21 cellular contexts compared by ENCODE assay signal in genomic region chr16:68985268-68985667, GRCh38.
A peak's percentile ranks its signal among the peaks of the same experiment; 100 is the strongest.
DNase-seq lines count a peak whose midpoint lies in the region; ATAC-seq and TF ChIP-seq lines count a peak whose summit lies in the region.
"Had no signal": no experiment of that assay in that cellular context is flagged by ENCODE, and none has a peak within 500 bp of the region (broad histone marks: within the 10 kb centered on the region; RNA-seq: fewer than 3 reads in every experiment).

No MANE protein-coding gene starts in this region.

- peaks cover 4% of the 10 kb centered on the region for H3K36me3 Mint-ChIP-seq in natural killer cell treated with Interleukin-12 subunit alpha and Interleukin-12 subunit beta and Interleukin-15 and Interleukin-18, amount 100 ng/mL, for 72 hours

- H3K9me3 Mint-ChIP-seq in natural killer cell treated with Interleukin-12 subunit alpha and Interleukin-12 subunit beta and Interleukin-15 and Interleukin-18, amount 100 ng/mL, for 72 hours = no peaks in the 10 kb centered on the region
- H3K9me3 Mint-ChIP-seq: CD14-positive monocyte, H9 had no signal

- no peaks in the 10 kb centered on the region for H4K20me1 ChIP-seq in SK-N-SH (ENCODE audit: insufficient read depth)

- CTCF ChIA-PET in SK-N-SH (lab: Yijun Ruan, JAX) = interaction anchor here (0.9 to 1.4 kb wide), 5 partner anchors 12 to 138 kb away, joined by 3 to 5 read pairs (median 3); no protein-coding TSS in a partner anchor

- POLR2A ChIA-PET in SK-N-SH (lab: Yijun Ruan, JAX) = no interaction called here

- 0 out of 3 replicates have a peak, but pooled peaks have one; percentile 18 for ATAC-seq in SK-N-SH treated with all-trans-retinoic acid at 6 μM for 48 hours
- ATAC-seq in HG02571 (IDR thresholded peaks at IDR 0.05; ENCODE audit: unreplicated experiment) = no peak
- ATAC-seq in natural killer cell treated with Interleukin-12 subunit alpha and Interleukin-12 subunit beta and Interleukin-15 and Interleukin-18, amount 100 ng/mL, for 72 hours = no peak

- H3K4me1 ChIP-seq in SK-N-SH (ENCODE audit: control insufficient read depth in 1 of 2, insufficient read depth in 2 of 2, low read depth in 1 of 2, low read length in 1 of 2) (0 out of 4 replicates have a peak, but pooled peaks cover 0 to 5% of the 10 kb centered on the region in 2 experiments), breast epithelium (no peaks in the 10 kb centered on the region)

- no peak overlapping the region for H3K4me3 Mint-ChIP-seq in natural killer cell treated with Interleukin-12 subunit alpha and Interleukin-12 subunit beta and Interleukin-15 and Interleukin-18, amount 100 ng/mL, for 72 hours
- H3K4me3 Mint-ChIP-seq: CD14-positive monocyte, H9 had no signal

- no peaks in the 10 kb centered on the region for H3K79me2 ChIP-seq in SK-N-SH (ENCODE audit: insufficient read depth)

- DNase-seq in SK-N-SH (no peak), breast epithelium (ENCODE audit: low spot score in 2 of 2) (no peak), fibroblast of mammary gland (ENCODE audit: low read depth) (peak; percentile 24), cerebellar cortex (ENCODE audit: low spot score) (no peak)
- DNase-seq in activated CD4-positive, alpha-beta T cell treated with anti-CD3 and anti-CD28 coated beads, Interleukin-2, amount 50 U/mL, for 48 hours = no peak
- no peak for DNase-seq in natural killer cell treated with Interleukin-12 subunit alpha and Interleukin-12 subunit beta and Interleukin-15 and Interleukin-18, amount 100 ng/mL, for 72 hours (ENCODE audit: low spot score)
- DNase-seq: AML-193, DMS 273 treated with DMSO at 0.1 percent for 48 hours, DND-41, GDM1, H9, KBM-7, NCI-H1105 treated with DMSO at 0.1 percent for 48 hours, NCI-H1694 treated with DMSO at 0.1 percent for 48 hours, NCI-H510A, NCI-H774, SHP77 treated with DMSO at 0.1 percent for 48 hours had no signal

- no peak for TF ChIP-seq RAD21 in SK-N-SH (IDR thresholded peaks at IDR 0.05; ENCODE audit: low read length)

- no peaks in the 10 kb centered on the region for H3K4me1 Mint-ChIP-seq in natural killer cell treated with Interleukin-12 subunit alpha and Interleukin-12 subunit beta and Interleukin-15 and Interleukin-18, amount 100 ng/mL, for 72 hours (ENCODE audit: low read depth in 2 of 2)
- H3K4me1 Mint-ChIP-seq: CD14-positive monocyte had no signal

- no peak for TF ChIP-seq POLR2A in breast epithelium (IDR thresholded peaks at IDR 0.05)

- H3K9me3 ChIP-seq in SK-N-SH (no peaks in the 10 kb centered on the region), breast epithelium (no peaks in the 10 kb centered on the region)

- no peak for TF ChIP-seq EP300 in SK-N-SH (IDR thresholded peaks at IDR 0.05; ENCODE audit: borderline replicate concordance in 1 of 2, low read depth in 1 of 2, low read length in 1 of 2)

- TF ChIP-seq CTCF in SK-N-SH (IDR thresholded peaks at IDR 0.05) (no peak), breast epithelium (IDR thresholded peaks at IDR 0.05) (no peak), fibroblast of mammary gland (conservative IDR thresholded peaks at IDR 0.05; ENCODE audit: control insufficient read depth, insufficient read depth, low read depth, low read length) (no peak)

- H3K27ac Mint-ChIP-seq in natural killer cell treated with Interleukin-12 subunit alpha and Interleukin-12 subunit beta and Interleukin-15 and Interleukin-18, amount 100 ng/mL, for 72 hours = no peak overlapping the region

- no peak overlapping the region for H2AFZ ChIP-seq in SK-N-SH (ENCODE audit: low read depth)

- H3K4me3 ChIP-seq in SK-N-SH (ENCODE audit: low read depth in 2 of 2, low read length in 1 of 2) = no peak overlapping the region
- no peak overlapping the region for H3K4me3 ChIP-seq in breast epithelium
- no peak overlapping the region for H3K4me3 ChIP-seq in fibroblast of mammary gland (ENCODE audit: control insufficient read depth, low read depth, low read length)

- H3K27me3 ChIP-seq in SK-N-SH (ENCODE audit: insufficient read depth) = no peaks in the 10 kb centered on the region
- no peaks in the 10 kb centered on the region for H3K27me3 ChIP-seq in breast epithelium

- 89% methylated on average over 5 of the region's 5 CpGs for WGBS in SK-N-SH (ENCODE audit: low lambda C conversion rate)

- no peak overlapping the region for H3K4me2 ChIP-seq in SK-N-SH

- H3F3A ChIP-seq in SK-N-SH (replicated peaks; ENCODE audit: insufficient read depth) = peaks cover 13% of the 10 kb centered on the region

- H3K9ac ChIP-seq in SK-N-SH = no peak overlapping the region

- H3K36me3 ChIP-seq in SK-N-SH (replicated peaks in 1 of 2; ENCODE audit: control insufficient read depth in 1 of 2, insufficient read depth in 2 of 2, low read length in 1 of 2) = no peaks in the 10 kb centered on the region
- H3K36me3 ChIP-seq in breast epithelium = no peaks in the 10 kb centered on the region

- no peaks in the 10 kb centered on the region for H3K27me3 Mint-ChIP-seq in natural killer cell treated with Interleukin-12 subunit alpha and Interleukin-12 subunit beta and Interleukin-15 and Interleukin-18, amount 100 ng/mL, for 72 hours

- H3K27ac ChIP-seq in SK-N-SH (ENCODE audit: low read depth in 2 of 2, low read length in 1 of 2) = no peak overlapping the region
- peak overlapping the region; percentile 62 to 80 for H3K27ac ChIP-seq in breast epithelium
- H3K27ac ChIP-seq: 22Rv1 had no signal

- intact Hi-C loops in breast epithelium (cut with DNase I; ENCODE audit: low total_unique reads) = no loop called here

- H3K9me2 ChIP-seq in SK-N-SH = no peaks in the 10 kb centered on the region

TF ChIP-seq in SK-N-SH treated with all-trans-retinoic acid at 6 μM for 48 hours, 23 proteins besides CTCF, POLR2A, EP300 and RAD21 (continues in another document):
- no peak for TF ChIP-seq ZFP30 (CRISPR knock-in tag; IDR thresholded peaks at IDR 0.05)
- no peak for TF ChIP-seq PATZ1 (CRISPR knock-in tag; IDR thresholded peaks at IDR 0.05; ENCODE audit: borderline replicate concordance)
- TF ChIP-seq GLIS3 (CRISPR knock-in tag; IDR thresholded peaks at IDR 0.05) = no peak
- TF ChIP-seq BACH2 (CRISPR knock-in tag; IDR thresholded peaks at IDR 0.05; ENCODE audit: borderline replicate concordance) = no peak
- no peak for TF ChIP-seq CSRNP3 (CRISPR knock-in tag; IDR thresholded peaks at IDR 0.05)

TF ChIP-seq in SK-N-SH, 30 proteins besides CTCF, POLR2A, EP300 and RAD21:
- TF ChIP-seq EZH2phosphoT487 (IDR thresholded peaks at IDR 0.05; ENCODE audit: borderline replicate concordance, low read depth) (no peak), FOXM1 (IDR thresholded peaks at IDR 0.05; ENCODE audit: low read depth) (no peak), POLR2AphosphoS5 (IDR thresholded peaks at IDR 0.05; ENCODE audit: low read depth, low read length) (no peak), REST (IDR thresholded peaks at IDR 0.05; ENCODE audit: low read depth, low read length) (no peak), MAX (IDR thresholded peaks at IDR 0.05; ENCODE audit: low read depth) (no peak), ELF1 (IDR thresholded peaks at IDR 0.05) (no peak), RXRA (IDR thresholded peaks at IDR 0.05; ENCODE audit: borderline replicate concordance, low read depth) (no peak), GABPA (IDR thresholded peaks at IDR 0.05; ENCODE audit: low read depth) (no peak), FOSL2 (IDR thresholded peaks at IDR 0.05; ENCODE audit: borderline replicate concordance, low read depth) (no peak), IRF3 (IDR thresholded peaks at IDR 0.05; ENCODE audit: low read depth, low read length) (no peak)

Comparison
In these comparisons a context has a peak if more than half of its experiments do, and no peak if none do; other contexts are left out.
1. H3K27ac ChIP-seq: peak in breast epithelium (2 of 2); none in SK-N-SH (0 of 2).